23 cellular contexts compared by ENCODE assay signal in genomic region chr7:35252584-35252983, GRCh38. TPM values are rescaled to one million over a fixed set of nuclear protein-coding genes. Genes with fewer than 3 reads are reported as not detected.
A peak's percentile ranks its signal among the peaks of the same experiment; 100 is the strongest.
DNase-seq lines count a peak whose midpoint lies in the region; ATAC-seq and TF ChIP-seq lines count a peak whose summit lies in the region.
"Had no signal": no experiment of that assay in that cellular context is flagged by ENCODE, and none has a peak within 500 bp of the region (broad histone marks: within the 10 kb centered on the region; RNA-seq: fewer than 3 reads in every experiment).

No MANE protein-coding gene starts in this region.

- H3K36me3 Mint-ChIP-seq in activated CD4-positive, alpha-beta T cell treated with anti-CD3 and anti-CD28 coated beads, Interleukin-2, amount 10 ng/mL, durations not matched to agents 7 days and 5 days (ENCODE audit: low read depth), result peaks cover 8% of the 10 kb centered on the region
- H3K36me3 Mint-ChIP-seq in brain (no peaks in the 10 kb centered on the region), mesothelial cell of epicardium (no peaks in the 10 kb centered on the region)
- no peaks in the 10 kb centered on the region for H3K36me3 Mint-ChIP-seq in naive thymus-derived CD4-positive, alpha-beta T cell
- no peaks in the 10 kb centered on the region for H3K36me3 Mint-ChIP-seq in activated T-helper 1 cell treated with anti-CD3 and anti-CD28 coated beads, Interleukin-12 subunit alpha, Interleukin-12 subunit beta, Interleukin-2, Interleukin-4 antibody, amounts not matched to agents 30 ng/mL and 10 ng/mL and 1 ng/mL, durations not matched to agents 14 hours and 24 hours and 36 hours (ENCODE audit: low read depth)

- no peaks in the 10 kb centered on the region; the same call in 1 of the 2 replicates for H3K36me3 ChIP-seq in HAP-1 (replicated peaks)
- no peaks in the 10 kb centered on the region for H3K36me3 ChIP-seq in naive thymus-derived CD4-positive, alpha-beta T cell (ENCODE audit: control insufficient read depth in 2 of 3, insufficient read depth in 3 of 3, low read length in 3 of 3)
- H3K36me3 ChIP-seq: breast epithelium, Peyer's patch, upper lobe of right lung had no signal

- peak overlapping the region; percentile 27 for H3K4me3 Mint-ChIP-seq in activated CD4-positive, alpha-beta T cell treated with anti-CD3 and anti-CD28 coated beads, Interleukin-2, amount 10 ng/mL, durations not matched to agents 7 days and 5 days
- H3K4me3 Mint-ChIP-seq in brain, result peak overlapping the region in 3 of 5 experiments; percentile 78 to 87 (median 78)
- H3K4me3 Mint-ChIP-seq in mesothelial cell of epicardium, result peak overlapping the region; percentile 78
- peak overlapping the region in 4 of 10 donors; percentile 1 to 74 (median 60) for H3K4me3 Mint-ChIP-seq in naive thymus-derived CD4-positive, alpha-beta T cell
- no peak overlapping the region for H3K4me3 Mint-ChIP-seq in activated T-helper 1 cell treated with anti-CD3 and anti-CD28 coated beads, Interleukin-12 subunit alpha, Interleukin-12 subunit beta, Interleukin-2, Interleukin-4 antibody, amounts not matched to agents 30 ng/mL and 10 ng/mL and 1 ng/mL, durations not matched to agents 14 hours and 24 hours and 36 hours

- no peak overlapping the region for H3K27ac ChIP-seq in naive thymus-derived CD4-positive, alpha-beta T cell (ENCODE audit: low read depth, low read length)
- H3K27ac ChIP-seq: breast epithelium, Peyer's patch, upper lobe of right lung had no signal

- H3K4me1 Mint-ChIP-seq in activated CD4-positive, alpha-beta T cell treated with anti-CD3 and anti-CD28 coated beads, Interleukin-2, amount 10 ng/mL, durations not matched to agents 7 days and 5 days, result peaks cover 29% of the 10 kb centered on the region
- peaks cover 16% of the 10 kb centered on the region for H3K4me1 Mint-ChIP-seq in brain
- H3K4me1 Mint-ChIP-seq in mesothelial cell of epicardium, result peaks cover 22% of the 10 kb centered on the region
- peaks cover 0 to 22% (median 15%) of the 10 kb centered on the region in 7 donors for H3K4me1 Mint-ChIP-seq in naive thymus-derived CD4-positive, alpha-beta T cell
- H3K4me1 Mint-ChIP-seq in activated T-helper 1 cell treated with anti-CD3 and anti-CD28 coated beads, Interleukin-12 subunit alpha, Interleukin-12 subunit beta, Interleukin-2, Interleukin-4 antibody, amounts not matched to agents 30 ng/mL and 10 ng/mL and 1 ng/mL, durations not matched to agents 14 hours and 24 hours and 36 hours (ENCODE audit: low read depth), result peaks cover 23% of the 10 kb centered on the region

- peaks cover 6% of the 10 kb centered on the region for H3K9me3 Mint-ChIP-seq in activated CD4-positive, alpha-beta T cell treated with anti-CD3 and anti-CD28 coated beads, Interleukin-2, amount 10 ng/mL, durations not matched to agents 7 days and 5 days
- H3K9me3 Mint-ChIP-seq in brain (peaks cover 0 to 13% (median 0%) of the 10 kb centered on the region in 5 experiments), mesothelial cell of epicardium (no peaks in the 10 kb centered on the region)
- peaks cover 0 to 62% (median 8%) of the 10 kb centered on the region in 11 donors for H3K9me3 Mint-ChIP-seq in naive thymus-derived CD4-positive, alpha-beta T cell
- H3K9me3 Mint-ChIP-seq in activated T-helper 1 cell treated with anti-CD3 and anti-CD28 coated beads, Interleukin-12 subunit alpha, Interleukin-12 subunit beta, Interleukin-2, Interleukin-4 antibody, amounts not matched to agents 30 ng/mL and 10 ng/mL and 1 ng/mL, durations not matched to agents 14 hours and 24 hours and 36 hours, result no peaks in the 10 kb centered on the region

- intact Hi-C loops in naive thymus-derived CD4-positive, alpha-beta T cell (cut with micrococcal nuclease), result loop anchor here in 1 of 2 donors (5.0 kb wide), 2 partner anchors 65 to 215 kb away; partner anchors contain the start of gene DPY19L1
- intact Hi-C loops in activated T-helper 1 cell treated with anti-CD3 and anti-CD28 coated beads, Interleukin-12 subunit alpha, Interleukin-12 subunit beta, Interleukin-2, Interleukin-4 antibody, amounts not matched to agents 30 ng/mL and 10 ng/mL and 1 ng/mL, durations not matched to agents 14 hours and 24 hours and 36 hours (cut with micrococcal nuclease), result no loop called here

- H3K27me3 Mint-ChIP-seq in activated CD4-positive, alpha-beta T cell treated with anti-CD3 and anti-CD28 coated beads, Interleukin-2, amount 10 ng/mL, durations not matched to agents 7 days and 5 days, result peaks cover 87% of the 10 kb centered on the region
- H3K27me3 Mint-ChIP-seq in brain, result peaks cover 98% of the 10 kb centered on the region
- peaks cover 98% of the 10 kb centered on the region for H3K27me3 Mint-ChIP-seq in mesothelial cell of epicardium (ENCODE audit: low read depth)
- peaks cover 81 to 93% (median 85%) of the 10 kb centered on the region in 5 donors for H3K27me3 Mint-ChIP-seq in naive thymus-derived CD4-positive, alpha-beta T cell
- peaks cover 82% of the 10 kb centered on the region for H3K27me3 Mint-ChIP-seq in activated T-helper 1 cell treated with anti-CD3 and anti-CD28 coated beads, Interleukin-12 subunit alpha, Interleukin-12 subunit beta, Interleukin-2, Interleukin-4 antibody, amounts not matched to agents 30 ng/mL and 10 ng/mL and 1 ng/mL, durations not matched to agents 14 hours and 24 hours and 36 hours (ENCODE audit: insufficient read depth)

- POLR2A ChIA-PET in activated CD4-positive, alpha-beta T cell treated with anti-CD3 and anti-CD28 coated beads, Interleukin-2, amount 10 ng/mL, durations not matched to agents 7 days and 5 days (lab: Charles Lee), result no interaction called here
- POLR2A ChIA-PET in naive thymus-derived CD4-positive, alpha-beta T cell (lab: Charles Lee), result no interaction called here

- in situ Hi-C loops in HAP-1 (cut with MboI; ENCODE audit: low sequenced_read_pairs), result no loop called here

- TF ChIP-seq CTCF in brain (conservative IDR thresholded peaks at IDR 0.05) (no peak), mesothelial cell of epicardium (IDR thresholded peaks at IDR 0.05; ENCODE audit: unreplicated experiment) (no peak)

- ATAC-seq in GM21360 (IDR thresholded peaks at IDR 0.05; ENCODE audit: unreplicated experiment), result no peak
- no peak for ATAC-seq in naive thymus-derived CD4-positive, alpha-beta T cell
- ATAC-seq: K562 had no signal

- peaks cover 13% of the 10 kb centered on the region for H3K4me1 ChIP-seq in HAP-1
- H3K4me1 ChIP-seq in naive thymus-derived CD4-positive, alpha-beta T cell (ENCODE audit: control insufficient read depth in 2 of 2, insufficient read depth in 2 of 2, low read length in 2 of 2), result no peaks in the 10 kb centered on the region
- H3K4me1 ChIP-seq: breast epithelium had no signal

- H3K4me3 ChIP-seq in HAP-1, result peak overlapping the region; percentile 64
- no peak overlapping the region for H3K4me3 ChIP-seq in naive thymus-derived CD4-positive, alpha-beta T cell (ENCODE audit: low read length)
- H3K4me3 ChIP-seq: breast epithelium, K562, lung, upper lobe of right lung had no signal

- peaks cover 2% of the 10 kb centered on the region; the same call in 1 of the 2 replicates for H3K9me3 ChIP-seq in HAP-1
- peaks cover 0 to 5% (median 0%) of the 10 kb centered on the region in 3 experiments for H3K9me3 ChIP-seq in naive thymus-derived CD4-positive, alpha-beta T cell (ENCODE audit: control insufficient read depth in 2 of 3, low read length in 3 of 3)
- H3K9me3 ChIP-seq: upper lobe of right lung had no signal

- CTCF ChIA-PET in activated CD4-positive, alpha-beta T cell treated with anti-CD3 and anti-CD28 coated beads, Interleukin-2, amount 10 ng/mL, durations not matched to agents 7 days and 5 days (lab: Charles Lee), result no interaction called here
- CTCF ChIA-PET in naive thymus-derived CD4-positive, alpha-beta T cell (lab: Charles Lee), result no interaction called here

- H3K27me3 ChIP-seq in HAP-1 (ENCODE audit: low read depth), result no peaks in the 10 kb centered on the region
- peaks cover 13 to 25% of the 10 kb centered on the region in 2 donors for H3K27me3 ChIP-seq in naive thymus-derived CD4-positive, alpha-beta T cell (ENCODE audit: control insufficient read depth in 2 of 2, insufficient read depth in 2 of 2, low read length in 2 of 2)

- DNase-seq in activated CD4-positive, alpha-beta T cell treated with anti-CD3 and anti-CD28 coated beads, Interleukin-2, amount 10 ng/mL, durations not matched to agents 7 days and 5 days, result no peak
- no peak for DNase-seq in activated CD4-positive, alpha-beta T cell treated with anti-CD3 and anti-CD28 coated beads for 1 hour
- DNase-seq in HAP-1 (ENCODE audit: low spot score in 2 of 2) (no peak), mesothelial cell of epicardium (ENCODE audit: low spot score in 2 of 2, unreplicated experiment in 2 of 2) (no peak)
- DNase-seq in naive thymus-derived CD4-positive, alpha-beta T cell, result no peak
- DNase-seq in activated T-helper 1 cell treated with anti-CD3 and anti-CD28 coated beads, Interleukin-12 subunit alpha, Interleukin-12 subunit beta, Interleukin-2, Interleukin-4 antibody, amounts not matched to agents 30 ng/mL and 10 ng/mL and 1 ng/mL, durations not matched to agents 14 hours and 24 hours and 36 hours (ENCODE audit: low spot score), result no peak
- DNase-seq: activated CD4-positive, alpha-beta T cell treated with anti-CD3 and anti-CD28 coated beads, Interleukin-2, amount 50 U/mL, for 48 hours; activated gamma-delta T cell treated with Interleukin-2 at 50 U/mL for 16 hours; activated T-cell treated with anti-CD3 and anti-CD28 coated beads for 4 hours; EL; hippocampal formation; NCI-H146; Peyer's patch; upper lobe of right lung had no signal

- H3K27ac Mint-ChIP-seq in activated CD4-positive, alpha-beta T cell treated with anti-CD3 and anti-CD28 coated beads, Interleukin-2, amount 10 ng/mL, durations not matched to agents 7 days and 5 days, result no peak overlapping the region
- H3K27ac Mint-ChIP-seq in brain (no peak overlapping the region), mesothelial cell of epicardium (no peak overlapping the region)
- no peak overlapping the region for H3K27ac Mint-ChIP-seq in naive thymus-derived CD4-positive, alpha-beta T cell
- no peak overlapping the region for H3K27ac Mint-ChIP-seq in activated T-helper 1 cell treated with anti-CD3 and anti-CD28 coated beads, Interleukin-12 subunit alpha, Interleukin-12 subunit beta, Interleukin-2, Interleukin-4 antibody, amounts not matched to agents 30 ng/mL and 10 ng/mL and 1 ng/mL, durations not matched to agents 14 hours and 24 hours and 36 hours

RNA-seq across cellular contexts. Expression of gene TBX20, which starts 1.3 kb away (rescaled TPM):
- under 1 TPM; 0.17 to 0.27 TPM for total RNA-seq in activated CD4-positive, alpha-beta T cell treated with anti-CD3 and anti-CD28 coated beads, Interleukin-2, amount 10 ng/mL, durations not matched to agents 7 days and 5 days
- polyA plus RNA-seq in brain (ENCODE audit: insufficient read depth, low read depth, low replicate concordance), result 0.53 TPM
- total RNA-seq in mesothelial cell of epicardium, result 8.1 to 9.4 TPM (median 8.2 TPM) in 3 replicates
- total RNA-seq in naive thymus-derived CD4-positive, alpha-beta T cell, result not detected
- polyA plus RNA-seq in naive thymus-derived CD4-positive, alpha-beta T cell, result not detected
- 0.15 and 0.23 TPM in 2 replicates for total RNA-seq in activated T-helper 1 cell treated with anti-CD3 and anti-CD28 coated beads, Interleukin-12 subunit alpha, Interleukin-12 subunit beta, Interleukin-2, Interleukin-4 antibody, amounts not matched to agents 30 ng/mL and 10 ng/mL and 1 ng/mL, durations not matched to agents 14 hours and 24 hours and 36 hours
- total RNA-seq: K562, osteoblast, Peyer's patch, subcutaneous adipose tissue, upper lobe of right lung had no signal
- polyA plus RNA-seq: adipose tissue, BJ, K562, lung had no signal
